1 cellular context compared by ENCODE assay signal in the genomic region with DNA sequence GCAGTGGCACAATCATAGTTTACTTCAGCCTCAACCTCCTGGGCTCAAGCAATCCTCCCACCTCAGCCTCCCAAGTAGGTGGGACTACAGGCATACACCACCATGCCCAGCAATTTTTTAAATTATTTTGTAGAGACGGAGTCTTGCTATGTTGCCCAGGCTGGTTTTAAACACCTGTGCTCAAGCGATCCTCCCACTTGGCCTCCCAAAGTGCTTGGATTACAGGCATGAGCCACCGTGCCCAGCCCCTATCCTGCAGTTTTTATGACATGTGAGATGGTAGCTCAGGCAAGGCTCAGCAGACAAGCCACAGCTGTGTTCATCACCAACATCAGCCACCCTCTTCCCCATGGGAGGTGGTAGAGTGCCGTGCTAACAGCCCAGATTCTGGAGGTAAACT.
TF ChIP-seq lines count a peak whose summit lies in the region.

No MANE protein-coding gene starts in this region.

TF ChIP-seq in HepG2, 621 proteins besides CTCF, POLR2A, EP300 and RAD21:
- no peak for TF ChIP-seq THYN1 (CRISPR knock-in tag; IDR thresholded peaks at IDR 0.05; ENCODE audit: borderline replicate concordance, low read depth)
- TF ChIP-seq PREB (CRISPR knock-in tag; IDR thresholded peaks at IDR 0.05), result no peak
- TF ChIP-seq GABPB1 (CRISPR knock-in tag; IDR thresholded peaks at IDR 0.05), result no peak
- TF ChIP-seq ZNF121 (CRISPR knock-in tag; IDR thresholded peaks at IDR 0.05), result peak; percentile 62; the same call in 1 of the 2 replicates
- TF ChIP-seq ZNF770 (CRISPR knock-in tag; IDR thresholded peaks at IDR 0.05), result peak; percentile 53; the same call in 1 of the 2 replicates
- no peak for TF ChIP-seq ZNF710 (CRISPR knock-in tag; IDR thresholded peaks at IDR 0.05; ENCODE audit: borderline replicate concordance)
- TF ChIP-seq DMAP1 (CRISPR knock-in tag; IDR thresholded peaks at IDR 0.05), result no peak
- no peak for TF ChIP-seq ATF7 (IDR thresholded peaks at IDR 0.05)
- TF ChIP-seq ATF7 (CRISPR knock-in tag; IDR thresholded peaks at IDR 0.05), result no peak
